Comparison of ENCODE assay signal across 8 cellular contexts in genomic region chr4:181143241-181143854, GRCh38.
DNase-seq lines count a peak whose midpoint lies in the region; ATAC-seq and TF ChIP-seq lines count a peak whose summit lies in the region.

No MANE protein-coding gene starts in this region.

- no peaks in the 10 kb centered on the region for H3K79me2 ChIP-seq in OCI-LY3 (ENCODE audit: low read length)

- H3K4me3 ChIP-seq in OCI-LY3 (ENCODE audit: low read length), result no peak overlapping the region
- no peak overlapping the region for H3K4me3 ChIP-seq in suprapubic skin

- ATAC-seq in HG03565 (IDR thresholded peaks at IDR 0.05; ENCODE audit: unreplicated experiment), result peak; percentile 92
- peak in 1 of 2 donors; percentile 67 for ATAC-seq in activated T-cell treated with anti-CD3 and anti-CD28 coated beads, Interleukin-2, amount 50 U/mL, for 4 hours

- TF ChIP-seq EP300 in suprapubic skin (IDR thresholded peaks at IDR 0.05), result no peak

- peak overlapping the region; percentile 22; the same call in 1 of the 2 replicates for H2AFZ ChIP-seq in OCI-LY3 (ENCODE audit: low read depth, low read length)

- H3K4me2 ChIP-seq in OCI-LY3 (ENCODE audit: low read length), result peak overlapping the region; percentile 27

- no peak overlapping the region for H3K4me3 Mint-ChIP-seq in activated T-cell treated with anti-CD3 and anti-CD28 coated beads, Interleukin-2, amount 50 U/mL, for 4 hours

- TF ChIP-seq CTCF in GM20000 (IDR thresholded peaks at IDR 0.05; ENCODE audit: extremely low read depth, missing control alignments), result peak; percentile 75
- TF ChIP-seq CTCF in OCI-LY3 (IDR thresholded peaks at IDR 0.05; ENCODE audit: low read depth, low read length), result peak; percentile 97
- TF ChIP-seq CTCF in suprapubic skin (IDR thresholded peaks at IDR 0.05), result peak; percentile 43 to 79

- H3K27me3 Mint-ChIP-seq in activated T-cell treated with anti-CD3 and anti-CD28 coated beads, Interleukin-2, amount 50 U/mL, for 4 hours (ENCODE audit: low read depth), result no peaks in the 10 kb centered on the region

- H3K9me3 ChIP-seq in OCI-LY3 (ENCODE audit: insufficient read depth, low read length), result no peaks in the 10 kb centered on the region
- no peaks in the 10 kb centered on the region for H3K9me3 ChIP-seq in suprapubic skin

- H3K27ac ChIP-seq in OCI-LY3 (ENCODE audit: low read length) (no peak overlapping the region), suprapubic skin (no peak overlapping the region)

- 3% methylated on average over 8 of the region's 8 CpGs for WGBS in suprapubic skin

- H3K36me3 ChIP-seq in OCI-LY3 (replicated peaks; ENCODE audit: low read depth, low read length) (no peaks in the 10 kb centered on the region), suprapubic skin (no peaks in the 10 kb centered on the region)

- H4K20me1 ChIP-seq in OCI-LY3 (ENCODE audit: insufficient read depth, low read length), result no peaks in the 10 kb centered on the region

- H3K9ac ChIP-seq in OCI-LY3 (ENCODE audit: low read length), result no peak overlapping the region

- no peaks in the 10 kb centered on the region for H3K27me3 ChIP-seq in OCI-LY3 (ENCODE audit: low read depth, low read length)
- H3K27me3 ChIP-seq in suprapubic skin, result no peaks in the 10 kb centered on the region

- H3K4me1 ChIP-seq in OCI-LY3 (ENCODE audit: low read length) (no peaks in the 10 kb centered on the region), suprapubic skin (no peaks in the 10 kb centered on the region)

- peak; percentile 59 for DNase-seq in DMS79 treated with DMSO at 0.1 percent for 48 hours (lab: John Stamatoyannopoulos, UW)
- peak; percentile 51 for DNase-seq in GM20000 (ENCODE audit: low spot score)
- peak; percentile 51 for DNase-seq in activated T-cell treated with anti-CD3 and anti-CD28 coated beads, Interleukin-2, amount 50 U/mL, for 4 hours
- DNase-seq in fibroblast of peridontal ligament (ENCODE audit: extremely low read depth), result peak; percentile 86
- peak; percentile 37 for DNase-seq in non-pigmented ciliary epithelial cell (ENCODE audit: low read depth)
- DNase-seq in suprapubic skin (ENCODE audit: low spot score in 2 of 2), result peak; percentile 79 to 86

- H3K36me3 Mint-ChIP-seq in activated T-cell treated with anti-CD3 and anti-CD28 coated beads, Interleukin-2, amount 50 U/mL, for 4 hours (ENCODE audit: insufficient read depth), result no peaks in the 10 kb centered on the region

- TF ChIP-seq POLR2A in suprapubic skin (IDR thresholded peaks at IDR 0.05), result no peak

- no peaks in the 10 kb centered on the region for H3K9me3 Mint-ChIP-seq in activated T-cell treated with anti-CD3 and anti-CD28 coated beads, Interleukin-2, amount 50 U/mL, for 4 hours

- no peaks in the 10 kb centered on the region for H3K4me1 Mint-ChIP-seq in activated T-cell treated with anti-CD3 and anti-CD28 coated beads, Interleukin-2, amount 50 U/mL, for 4 hours (ENCODE audit: low read depth)
